ENCODE assay signal across 7 cellular contexts in the genomic region with DNA sequence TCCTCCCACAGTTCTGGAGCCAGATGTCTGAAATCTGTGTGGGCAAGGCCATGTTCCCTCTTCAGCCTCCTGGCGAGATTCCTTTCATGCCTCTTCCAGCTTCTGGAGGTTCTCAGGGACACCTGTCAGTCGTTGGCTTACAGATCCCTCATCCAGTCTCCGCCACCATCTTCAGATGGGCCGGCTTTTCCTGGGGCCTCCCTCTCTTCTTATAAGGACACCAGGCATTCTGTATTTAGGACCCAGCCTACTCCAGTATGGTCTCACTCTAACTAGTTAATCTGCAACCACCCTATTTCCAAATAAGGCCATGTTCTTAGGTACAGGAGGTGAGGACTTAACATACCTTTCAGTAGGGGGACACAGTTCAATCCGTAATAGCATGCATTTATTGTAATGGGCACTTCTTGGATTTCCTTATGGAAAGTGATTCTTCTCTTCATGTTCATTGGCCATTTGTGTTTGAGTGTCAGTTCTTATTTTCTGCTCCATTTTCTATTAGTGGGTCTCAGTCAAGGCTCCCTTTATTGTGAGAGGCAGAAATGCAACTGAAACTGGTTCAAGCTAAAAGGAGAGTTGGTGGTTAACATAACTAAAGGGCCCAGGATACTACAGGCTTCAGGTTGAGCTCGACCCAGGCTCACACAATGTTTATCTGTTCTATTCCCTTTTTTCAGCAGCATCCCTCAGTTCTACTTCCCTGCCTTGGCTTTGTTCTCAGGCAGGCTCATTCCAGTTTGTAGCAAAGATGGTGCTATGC. TPM values are rescaled to one million over a fixed set of nuclear protein-coding genes. Genes with fewer than 3 reads are reported as not detected.
A peak's percentile ranks its signal among the peaks of the same experiment; 100 is the strongest.
DNase-seq lines count a peak whose midpoint lies in the region; ATAC-seq, FAIRE-seq and TF ChIP-seq lines count a peak whose summit lies in the region.
"Not testable (repeated sequence)": the region's sequence is repeated elsewhere in the genome, so short reads cannot be mapped to it uniquely, and the experiment has no call there.

No MANE protein-coding gene starts in this region.

- H3F3A ChIP-seq in MM.1S (ENCODE audit: insufficient read depth, low read length) = not testable (repeated sequence)

- H3K4me3 Mint-ChIP-seq in Caco-2 (ENCODE audit: unreplicated experiment) = not testable (repeated sequence)

- TF ChIP-seq RAD21 in GM12878 (IDR thresholded peaks at IDR 0.05; ENCODE audit: insufficient read depth, low read depth, low read length) = not testable (repeated sequence)

- FAIRE-seq in GM18507 (lab: Jason Lieb, UNC) = peak; percentile 92
- FAIRE-seq in GM12878 (lab: Jason Lieb, UNC) = peak; percentile 100

- not testable (repeated sequence) for H3K4me3 ChIP-seq in Caco-2 (ENCODE audit: low read depth, low read length); MM.1S (ENCODE audit: low read length); GM12878; heart left ventricle; mucosa of descending colon

- TF ChIP-seq EP300 in GM12878 (IDR thresholded peaks at IDR 0.05; ENCODE audit: borderline replicate concordance in 1 of 2, control insufficient read depth in 1 of 2, low read depth in 2 of 2, low read length in 2 of 2) = not testable (repeated sequence)

- DNase-seq in Caco-2 (peak; percentile 63 to 83), MM.1S (peak; percentile 50), heart left ventricle (peak in 1 of 5 donors; percentile 4)
- not testable (repeated sequence) for DNase-seq in GM18507 (ENCODE audit: extremely low spot score, insufficient read length, low read depth); GM12878 (ENCODE audit: low read depth, low spot score); mucosa of descending colon

- TF ChIP-seq POLR2A in GM12878 (IDR thresholded peaks at IDR 0.05; ENCODE audit: low read depth, low read length); heart left ventricle (IDR thresholded peaks at IDR 0.05): not testable (repeated sequence)

- H3K27ac ChIP-seq in MM.1S (ENCODE audit: low read length) = peak overlapping the region; percentile 63; the same call in 1 of the 2 replicates
- H3K27ac ChIP-seq in GM12878 (ENCODE audit: control insufficient read depth, insufficient read depth); heart left ventricle: not testable (repeated sequence)

- H3K4me1 Mint-ChIP-seq in Caco-2 (ENCODE audit: low read depth, unreplicated experiment) = peaks cover 11% of the 10 kb centered on the region

- not testable (repeated sequence) for H3K27me3 Mint-ChIP-seq in Caco-2 (ENCODE audit: insufficient read depth, unreplicated experiment)

- H2AFZ ChIP-seq in MM.1S (ENCODE audit: low read length); GM12878 (ENCODE audit: control insufficient read depth, low read depth, low read length): not testable (repeated sequence)

- intact Hi-C loops in Caco-2 (cut with micrococcal nuclease; ENCODE audit: unreplicated experiment); GM12878 (cut with micrococcal nuclease; ENCODE audit: unreplicated experiment); heart left ventricle (cut with DNase I); mucosa of descending colon (cut with DNase I, micrococcal nuclease): not testable (repeated sequence)

- SMC1A ChIA-PET in GM12878 (lab: Charles Lee; ENCODE audit: uncharacterized antibody, unreplicated experiment) = not testable (repeated sequence)

- TSS peak; percentile 55 for BruUV-seq in Caco-2 (replicated peaks; lab: Mats Ljungman, UMichigan)
- not testable (repeated sequence) for BruUV-seq in GM12878 (replicated peaks; lab: Mats Ljungman, UMichigan)

- not testable (repeated sequence) for H3K79me2 ChIP-seq in MM.1S (ENCODE audit: low read length); GM12878 (ENCODE audit: control insufficient read depth, insufficient read depth, low read length)

- not testable (repeated sequence) for H3K36me3 Mint-ChIP-seq in Caco-2 (ENCODE audit: insufficient read depth, unreplicated experiment)

- H3K4me2 ChIP-seq in MM.1S (ENCODE audit: low read depth, low read length) = 0 out of 2 replicates have a peak overlapping the region, but pooled peaks have one; percentile 27
- not testable (repeated sequence) for H3K4me2 ChIP-seq in GM12878 (ENCODE audit: control insufficient read depth, insufficient read depth)

- not testable (repeated sequence) for H3K27me3 ChIP-seq in Caco-2 (replicated peaks; ENCODE audit: control insufficient read depth, insufficient read depth, low read length); MM.1S (replicated peaks; ENCODE audit: insufficient read depth, low read length); GM12878 (replicated peaks in 1 of 2; ENCODE audit: control insufficient read depth in 2 of 2, insufficient read depth in 2 of 2, low read length in 1 of 2); heart left ventricle

- peak overlapping the region; percentile 97 for H3K27ac Mint-ChIP-seq in Caco-2 (ENCODE audit: unreplicated experiment)

- RAD21 ChIA-PET in GM12878 (lab: Charles Lee; ENCODE audit: unreplicated experiment) = not testable (repeated sequence)

- not testable (repeated sequence) for H4K20me1 ChIP-seq in MM.1S (ENCODE audit: insufficient read depth, low read length); GM12878 (ENCODE audit: control insufficient read depth, insufficient read depth)

- CTCF ChIA-PET in Caco-2 (lab: Charles Lee); GM12878 (lab: Yijun Ruan, JAX): not testable (repeated sequence)

- not testable (repeated sequence) for H3K9me3 Mint-ChIP-seq in Caco-2 (ENCODE audit: unreplicated experiment)

- H3K9ac ChIP-seq in MM.1S (ENCODE audit: low read length); GM12878 (ENCODE audit: control insufficient read depth, insufficient read depth, low read length): not testable (repeated sequence)

- WGBS in GM12878 (ENCODE audit: insufficient coverage, insufficient replicate concordance, low lambda C conversion rate, missing lambda C conversion rate) = no CpG with 5 or more reads among the region's 6 CpGs
- WGBS in heart left ventricle, 4 donors = 56 to 100% methylated on average over 1 to 4 of the region's 6 CpGs; no CpG with 5 or more reads in 2 of the 4 donors

- not testable (repeated sequence) for TF ChIP-seq CTCF in Caco-2 (IDR thresholded peaks at IDR 0.05; ENCODE audit: insufficient read depth in 1 of 2, low read depth in 1 of 2, low read length in 1 of 2, severe bottlenecking in 1 of 2, unreplicated experiment in 1 of 2); MM.1S (IDR thresholded peaks at IDR 0.05; ENCODE audit: low read length); GM12878 (IDR thresholded peaks at IDR 0.05 in 2 of 3, conservative IDR thresholded peaks at IDR 0.05 in 1 of 3; ENCODE audit: control insufficient read depth in 2 of 3, extremely low read depth in 1 of 3, insufficient read depth in 1 of 3, low read depth in 3 of 3, low read length in 3 of 3); heart left ventricle (IDR thresholded peaks at IDR 0.05); mucosa of descending colon (IDR thresholded peaks at IDR 0.05)

- not testable (repeated sequence) for H3K9me2 ChIP-seq in MM.1S (replicated peaks; ENCODE audit: insufficient read depth, low read length)

- H3K4me1 ChIP-seq in Caco-2; MM.1S (ENCODE audit: low read length); GM12878 (ENCODE audit: control insufficient read depth, insufficient read depth, low read length); heart left ventricle; mucosa of descending colon (ENCODE audit: low read depth): not testable (repeated sequence)

- peak; percentile 44 for ATAC-seq in GM21423 (IDR thresholded peaks at IDR 0.05; ENCODE audit: unreplicated experiment)
- peak; percentile 88 for ATAC-seq in GM12878
- ATAC-seq in heart left ventricle = peak in 3 of 4 donors; percentile 31 to 48 (median 48)
- peak; percentile 21 for ATAC-seq in mucosa of descending colon

- in situ Hi-C loops in GM12878 (cut with MboI) = not testable (repeated sequence)

- POLR2A ChIA-PET in Caco-2 (lab: Charles Lee); GM12878 (lab: Charles Lee): not testable (repeated sequence)

- H3K9me3 ChIP-seq in Caco-2; MM.1S (replicated peaks; ENCODE audit: insufficient read depth, low read length); GM12878 (replicated peaks; ENCODE audit: control insufficient read depth, insufficient read depth, low read length); heart left ventricle; mucosa of descending colon: not testable (repeated sequence)

- not testable (repeated sequence) for H3K36me3 ChIP-seq in Caco-2 (ENCODE audit: control insufficient read depth, insufficient read depth, low read length); MM.1S (replicated peaks; ENCODE audit: insufficient read depth, low read length); GM12878 (ENCODE audit: control insufficient read depth in 2 of 2, insufficient read depth in 2 of 2, low read length in 1 of 2); heart left ventricle; mucosa of descending colon (ENCODE audit: low read depth)

RNA-seq across cellular contexts. Expression of a gene that starts 12.6 kb away (rescaled TPM):
- 69.4 and 71.5 TPM in 2 replicates for total RNA-seq in Caco-2 (2022)
- total RNA-seq in GM12878 (2013; cell fraction: nucleolus; rRNA removed) = 10.5 and 12.9 TPM in 2 replicates
- 0.16 and 0.40 TPM in 2 replicates for total RNA-seq in GM12878 (2014; rRNA removed)
- total RNA-seq in GM12878 (2014; rRNA removed; fragmentation: Illumina TruSeq; extraction: Trizol) = 0.83 and 1.5 TPM in 2 replicates
- total RNA-seq in GM12878 (2021) = 7.0 and 7.3 TPM in 2 replicates
- 0.75 TPM for polyA plus RNA-seq in GM12878 (2011; ENCODE audit: low read depth)
- 3.1 and 3.6 TPM in 2 replicates for polyA plus RNA-seq in GM12878 (2011; rRNA removed)
- 0.33 and 1.8 TPM in 2 replicates for polyA plus RNA-seq in GM12878 (2011; cell fraction: cytosol; rRNA removed)
- polyA plus RNA-seq in GM12878 (2011; cell fraction: nucleus; rRNA removed) = 1.8 and 2.6 TPM in 2 replicates
- polyA plus RNA-seq in GM12878 (2012) = 0.56 and 1.9 TPM in 2 replicates
- polyA plus RNA-seq in GM12878 (2014; fragmentation: Illumina TruSeq; extraction: Trizol) = 5.5 and 8.3 TPM in 2 replicates
- under 1 TPM; 0.03 to 0.05 TPM for polyA plus RNA-seq in GM12878 (2014; fragmentation: Nextera tagmentation; extraction: Ambion mirVana)
- 0.96 and 2.8 TPM in 2 replicates for polyA plus RNA-seq in GM12878 (2014; rRNA removed)
- not detected for polyA plus RNA-seq in GM12878 (2016; fragmentation: Nextera tagmentation; extraction: Ambion mirVana)
- polyA minus RNA-seq in GM12878 (2011; rRNA and poly(A)+ RNA removed) = 1.5 and 2.9 TPM in 2 replicates
- 5.5 and 7.7 TPM in 2 replicates for polyA minus RNA-seq in GM12878 (2011; cell fraction: cytosol; rRNA and poly(A)+ RNA removed)
- 1.8 and 6.9 TPM in 2 replicates for polyA minus RNA-seq in GM12878 (2011; cell fraction: nucleus; rRNA and poly(A)+ RNA removed)
- total RNA-seq in heart left ventricle = 10 to 100 TPM in 4 of 9 donors, 1 to 10 TPM in 4, under 1 TPM in 1; 0.38 to 53.5 (median 5.4) TPM
- polyA plus RNA-seq in heart left ventricle = 1 to 10 TPM; 1.4 to 5.7 TPM
- 10 to 100 TPM in 1 of 3 donors, 1 to 10 TPM in 2; 5.5 to 40.5 (median 7.9) TPM for total RNA-seq in mucosa of descending colon

Comparison
In these comparisons a context has a peak if more than half of its experiments do, and no peak if none do; other contexts are left out.
1. ATAC-seq: peak in every context shown above with its lines; median percentile 88 in GM12878; 48 in heart left ventricle; 44 in GM21423; 21 in mucosa of descending colon.